In the genomic region with DNA sequence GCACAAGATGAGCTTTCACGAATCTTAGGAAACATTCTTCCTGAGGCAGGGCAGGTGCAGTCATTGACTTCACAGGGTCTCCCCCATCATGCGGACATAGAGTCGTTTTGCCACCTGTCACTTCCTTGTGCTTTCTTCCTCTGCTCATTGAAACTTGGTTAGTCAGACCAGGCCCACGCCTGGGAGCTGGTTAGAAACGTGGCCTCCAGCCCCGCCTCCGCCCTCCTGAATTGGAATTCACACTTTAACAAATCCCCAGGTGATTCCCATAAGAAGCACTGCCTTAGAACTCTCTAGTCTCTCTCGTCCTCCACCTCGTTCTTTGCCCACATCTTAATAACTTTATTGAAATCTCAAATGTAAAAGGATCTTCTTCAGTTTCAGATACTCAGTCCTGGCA, we compare ENCODE assay signal across 1 cellular context.
TF ChIP-seq lines count a peak whose summit lies in the region.

No MANE protein-coding gene starts in this region.

TF ChIP-seq in WTC11, 78 proteins besides CTCF, POLR2A, EP300 and RAD21 (continued from another document):
- TF ChIP-seq MLX (CRISPR knock-in tag; IDR thresholded peaks at IDR 0.05) (no peak), CREB1 (CRISPR knock-in tag; IDR thresholded peaks at IDR 0.05) (no peak), NFYB (CRISPR knock-in tag; conservative IDR thresholded peaks at IDR 0.05; ENCODE audit: low read depth) (no peak), ZNF232 (CRISPR knock-in tag; IDR thresholded peaks at IDR 0.05) (no peak), MYBL2 (CRISPR knock-in tag; IDR thresholded peaks at IDR 0.05) (no peak), SOX15 (CRISPR knock-in tag; IDR thresholded peaks at IDR 0.05) (no peak), GRHL2 (CRISPR knock-in tag; IDR thresholded peaks at IDR 0.05; ENCODE audit: insufficient replicate concordance, severe bottlenecking) (no peak), RORB (CRISPR knock-in tag; IDR thresholded peaks at IDR 0.05) (no peak)
- TF ChIP-seq, protein P1, sequence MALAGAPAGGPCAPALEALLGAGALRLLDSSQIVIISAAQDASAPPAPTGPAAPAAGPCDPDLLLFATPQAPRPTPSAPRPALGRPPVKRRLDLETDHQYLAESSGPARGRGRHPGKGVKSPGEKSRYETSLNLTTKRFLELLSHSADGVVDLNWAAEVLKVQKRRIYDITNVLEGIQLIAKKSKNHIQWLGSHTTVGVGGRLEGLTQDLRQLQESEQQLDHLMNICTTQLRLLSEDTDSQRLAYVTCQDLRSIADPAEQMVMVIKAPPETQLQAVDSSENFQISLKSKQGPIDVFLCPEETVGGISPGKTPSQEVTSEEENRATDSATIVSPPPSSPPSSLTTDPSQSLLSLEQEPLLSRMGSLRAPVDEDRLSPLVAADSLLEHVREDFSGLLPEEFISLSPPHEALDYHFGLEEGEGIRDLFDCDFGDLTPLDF (CRISPR knock-in tag; IDR thresholded peaks at IDR 0.05): no peak
- TF ChIP-seq, protein P2, sequence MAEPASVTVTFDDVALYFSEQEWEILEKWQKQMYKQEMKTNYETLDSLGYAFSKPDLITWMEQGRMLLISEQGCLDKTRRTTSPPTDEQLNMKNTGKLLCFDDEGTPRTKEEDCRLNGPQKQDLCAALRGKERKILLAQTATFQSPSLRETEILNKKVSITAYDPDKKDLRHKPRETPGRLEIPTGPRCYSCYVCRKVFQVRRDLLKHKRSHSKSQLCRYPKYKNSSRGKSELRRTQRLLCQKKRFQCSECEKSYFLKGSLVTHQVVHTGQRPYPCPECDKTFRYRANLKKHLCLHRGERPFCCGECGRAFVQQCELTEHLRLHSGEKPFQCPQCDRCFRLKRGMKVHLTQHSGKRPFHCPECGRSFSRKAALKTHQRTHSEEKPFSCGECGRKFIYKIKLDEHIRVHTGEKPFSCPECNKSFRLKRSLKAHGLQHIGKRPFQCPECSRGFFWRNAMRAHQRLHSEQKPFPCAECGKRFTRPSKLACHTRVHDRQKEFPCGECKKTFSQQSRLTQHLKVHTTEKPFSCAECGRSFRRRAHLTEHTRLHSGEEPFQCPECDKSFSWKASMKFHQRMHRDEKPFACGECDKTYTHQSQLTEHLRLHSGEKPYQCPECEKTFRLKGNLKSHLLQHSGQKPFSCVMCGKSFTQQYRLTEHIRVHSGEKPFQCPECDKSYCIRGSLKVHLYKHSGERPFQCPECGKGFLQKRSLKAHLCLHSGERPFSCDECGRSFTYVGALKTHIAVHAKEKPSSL (CRISPR knock-in tag; conservative IDR thresholded peaks at IDR 0.05): no peak
